11 cellular contexts compared by ENCODE assay signal in the genomic region with DNA sequence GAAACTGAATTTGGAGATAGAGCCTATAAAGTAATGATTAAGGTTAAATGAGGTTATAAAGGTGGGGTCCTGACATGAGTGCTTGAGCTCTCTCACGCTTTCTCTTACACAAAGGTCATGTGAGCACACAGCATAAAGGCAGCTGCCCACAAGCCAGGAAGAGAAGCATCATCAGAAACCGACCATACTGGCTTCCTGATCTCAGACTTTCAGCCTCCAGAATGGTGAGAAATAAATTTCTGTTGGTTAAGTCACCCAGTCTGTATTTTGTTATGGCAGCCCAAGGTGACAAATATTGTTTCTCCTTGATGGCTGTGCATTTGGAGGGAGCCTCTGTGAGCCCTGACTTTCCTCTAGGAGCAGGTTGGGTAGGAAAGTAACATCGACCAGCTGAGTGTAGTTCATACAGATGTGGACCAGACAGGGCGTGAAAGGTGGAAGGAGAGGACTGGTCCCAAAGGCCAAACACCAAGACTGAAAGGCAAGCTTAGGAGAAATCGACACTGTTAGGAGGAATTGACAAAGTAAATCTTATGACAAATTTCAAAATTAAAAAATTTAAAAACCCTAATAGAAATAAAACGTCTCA.
A peak's percentile ranks its signal among the peaks of the same experiment; 100 is the strongest.
DNase-seq lines count a peak whose midpoint lies in the region; ATAC-seq and TF ChIP-seq lines count a peak whose summit lies in the region.
"Had no signal": no experiment of that assay in that cellular context is flagged by ENCODE, and none has a peak within 500 bp of the region (broad histone marks: within the 10 kb centered on the region; RNA-seq: fewer than 3 reads in every experiment).

No MANE protein-coding gene starts in this region.

- TF ChIP-seq POLR2A in heart left ventricle (IDR thresholded peaks at IDR 0.05): no peak

- WGBS in heart left ventricle, 4 donors: 65 to 76% (median 66%) methylated on average over 6 of the region's 6 CpGs

- DNase-seq in left ventricle myocardium inferior (no peak), heart left ventricle (no peak), hypothalamus (lab: John Stamatoyannopoulos, UW) (no peak), DMS79 treated with DMSO at 0.1 percent for 48 hours (lab: John Stamatoyannopoulos, UW) (no peak), NCI-H187 (lab: John Stamatoyannopoulos, UW) (no peak)
- peak; percentile 45 for DNase-seq in activated CD8-positive, alpha-beta memory T cell treated with anti-CD3 and anti-CD28 coated beads, Interleukin-2, amount 50 U/mL, for 4 hours
- peak; percentile 7 for DNase-seq in stimulated activated naive CD4-positive, alpha-beta T cell treated with Interleukin-2 at 50 U/mL for 16 hours (lab: John Stamatoyannopoulos, UW)
- DNase-seq: heart right ventricle, NCI-H1092 had no signal

- no peak for TF ChIP-seq CTCF in left ventricle myocardium inferior (IDR thresholded peaks at IDR 0.05; ENCODE audit: borderline replicate concordance)
- TF ChIP-seq CTCF in heart left ventricle (IDR thresholded peaks at IDR 0.05): no peak

- H3K27ac ChIP-seq in left ventricle myocardium inferior (replicated peaks) (peak overlapping the region; percentile 6), heart left ventricle (peak overlapping the region in 4 of 12 donors; percentile 6 to 73 (median 8))
- H3K27ac ChIP-seq: suprapubic skin had no signal

- peaks cover 73% of the 10 kb centered on the region for H3K4me1 ChIP-seq in left ventricle myocardium inferior
- peaks cover 0 to 66% (median 41%) of the 10 kb centered on the region in 12 donors for H3K4me1 ChIP-seq in heart left ventricle

- ATAC-seq in heart left ventricle: no peak
- ATAC-seq in HG02943 (IDR thresholded peaks at IDR 0.05; ENCODE audit: low read depth, unreplicated experiment): peak; percentile 59
- ATAC-seq: heart right ventricle had no signal

- no peak overlapping the region for H3K4me3 ChIP-seq in left ventricle myocardium inferior
- H3K4me3 ChIP-seq in heart left ventricle: no peak overlapping the region
- H3K4me3 ChIP-seq: heart right ventricle, suprapubic skin had no signal

- no peaks in the 10 kb centered on the region for H3K27me3 ChIP-seq in left ventricle myocardium inferior (ENCODE audit: low read depth)
- no peaks in the 10 kb centered on the region for H3K27me3 ChIP-seq in heart left ventricle
- H3K27me3 ChIP-seq: heart right ventricle, suprapubic skin had no signal

- no peaks in the 10 kb centered on the region for H3K36me3 ChIP-seq in left ventricle myocardium inferior
- no peaks in the 10 kb centered on the region for H3K36me3 ChIP-seq in heart left ventricle
- H3K36me3 ChIP-seq: heart right ventricle, suprapubic skin had no signal

- intact Hi-C loops in left ventricle myocardium inferior (cut with micrococcal nuclease): loop anchor here (10.0 kb wide), 1 partner anchor 185 kb away; no protein-coding TSS in a partner anchor
- intact Hi-C loops in heart left ventricle (cut with DNase I): loop anchor here in 9 of 10 donors (5.0 to 10.0 kb wide), 10 partner anchors 33 to 187 kb away; a partner anchor contains a TSS

- H3K9me3 ChIP-seq in left ventricle myocardium inferior (replicated peaks) (no peaks in the 10 kb centered on the region), heart left ventricle (no peaks in the 10 kb centered on the region)
- H3K9me3 ChIP-seq: heart right ventricle, suprapubic skin had no signal

Comparison
In these comparisons a context has a peak if more than half of its experiments do, and no peak if none do; other contexts are left out.
1. DNase-seq: peak in activated CD8-positive, alpha-beta memory T cell treated with anti-CD3 and anti-CD28 coated beads, Interleukin-2, amount 50 U/mL, for 4 hours (single experiment) and stimulated activated naive CD4-positive, alpha-beta T cell treated with Interleukin-2 at 50 U/mL for 16 hours (single experiment); none in left ventricle myocardium inferior (single experiment), heart left ventricle (0 of 5), hypothalamus (0 of 51), DMS79 treated with DMSO at 0.1 percent for 48 hours (single experiment) and NCI-H187 (0 of 2).